1 cellular context compared by ENCODE assay signal in genomic region chr16:57083469-57083868, GRCh38.
"Had no signal": no experiment of that assay in that cellular context is flagged by ENCODE, and none has a peak within 500 bp of the region (broad histone marks: within the 10 kb centered on the region; RNA-seq: fewer than 3 reads in every experiment).

No MANE protein-coding gene starts in this region.

- H3K27ac ChIP-seq: parathyroid adenoma had no signal

- H3K9ac ChIP-seq: parathyroid adenoma had no signal

- H3K79me2 ChIP-seq: parathyroid adenoma had no signal

- H3K4me1 ChIP-seq: parathyroid adenoma had no signal
